1 cellular context compared by ENCODE assay signal in the genomic region with DNA sequence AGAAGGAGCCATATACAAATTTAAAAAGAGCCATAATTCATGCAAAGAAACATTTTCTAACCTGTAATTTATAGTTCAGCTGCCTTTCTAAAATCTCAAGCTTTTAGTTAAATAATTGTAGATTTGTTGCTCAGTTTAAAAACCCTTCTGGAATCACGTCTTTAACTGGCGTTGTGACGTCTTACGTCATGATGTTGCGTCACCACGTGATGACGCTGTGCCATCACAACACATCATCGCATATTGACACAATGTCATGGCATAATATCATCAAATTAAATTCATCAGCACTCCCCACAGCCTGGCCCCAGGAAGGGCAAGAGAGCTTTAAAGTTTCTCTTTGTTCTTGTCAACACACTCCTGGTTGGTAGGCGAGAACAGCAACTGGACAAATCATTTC.
A peak's percentile ranks its signal among the peaks of the same experiment; 100 is the strongest.
TF ChIP-seq lines count a peak whose summit lies in the region.

No MANE protein-coding gene starts in this region.

TF ChIP-seq in HepG2, 621 proteins besides CTCF, POLR2A, EP300 and RAD21 (continued from another document):
- TF ChIP-seq, protein P1, sequence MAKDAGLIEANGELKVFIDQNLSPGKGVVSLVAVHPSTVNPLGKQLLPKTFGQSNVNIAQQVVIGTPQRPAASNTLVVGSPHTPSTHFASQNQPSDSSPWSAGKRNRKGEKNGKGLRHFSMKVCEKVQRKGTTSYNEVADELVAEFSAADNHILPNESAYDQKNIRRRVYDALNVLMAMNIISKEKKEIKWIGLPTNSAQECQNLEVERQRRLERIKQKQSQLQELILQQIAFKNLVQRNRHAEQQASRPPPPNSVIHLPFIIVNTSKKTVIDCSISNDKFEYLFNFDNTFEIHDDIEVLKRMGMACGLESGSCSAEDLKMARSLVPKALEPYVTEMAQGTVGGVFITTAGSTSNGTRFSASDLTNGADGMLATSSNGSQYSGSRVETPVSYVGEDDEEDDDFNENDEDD (CRISPR knock-in tag; IDR thresholded peaks at IDR 0.05; ENCODE audit: borderline replicate concordance): no peak
- TF ChIP-seq CREB1 (IDR thresholded peaks at IDR 0.05): peak; percentile 75
- no peak for TF ChIP-seq CREB1 (CRISPR knock-in tag; IDR thresholded peaks at IDR 0.05)
- no peak for TF ChIP-seq ZNF180 (CRISPR knock-in tag; IDR thresholded peaks at IDR 0.05; ENCODE audit: borderline replicate concordance, low read depth)
